In genomic region chr10:113739577-113739976, GRCh38 we compare ENCODE assay signal across 23 cellular contexts. TPM values are rescaled to one million over a fixed set of nuclear protein-coding genes. Genes with fewer than 3 reads are reported as not detected.
A peak's percentile ranks its signal among the peaks of the same experiment; 100 is the strongest.
DNase-seq lines count a peak whose midpoint lies in the region; ATAC-seq, FAIRE-seq and TF ChIP-seq lines count a peak whose summit lies in the region.
"Had no signal": no experiment of that assay in that cellular context is flagged by ENCODE, and none has a peak within 500 bp of the region (broad histone marks: within the 10 kb centered on the region; RNA-seq: fewer than 3 reads in every experiment).

No MANE protein-coding gene starts in this region.

- H3K9me3 ChIP-seq in HepG2 (ENCODE audit: low read length) (no peaks in the 10 kb centered on the region), right lobe of liver (no peaks in the 10 kb centered on the region), body of pancreas (no peaks in the 10 kb centered on the region), pancreas (no peaks in the 10 kb centered on the region), PC-9 (ENCODE audit: insufficient read depth, low read depth) (no peaks in the 10 kb centered on the region), colonic mucosa (no peaks in the 10 kb centered on the region)
- H3K9me3 ChIP-seq: BLaER1, Caco-2, HAP-1 had no signal

- no peaks in the 10 kb centered on the region for H3F3A ChIP-seq in PC-9 (ENCODE audit: insufficient read depth, low read depth)

- TF ChIP-seq CTCF in HepG2 (CRISPR knock-in tag; IDR thresholded peaks at IDR 0.05) (no peak), right lobe of liver (IDR thresholded peaks at IDR 0.05) (no peak), body of pancreas (IDR thresholded peaks at IDR 0.05) (no peak), pancreas (IDR thresholded peaks at IDR 0.05) (no peak), PC-9 (conservative IDR thresholded peaks at IDR 0.05) (no peak), colonic mucosa (IDR thresholded peaks at IDR 0.05) (no peak)

- no peaks in the 10 kb centered on the region for H4K20me1 ChIP-seq in HepG2 (ENCODE audit: insufficient read depth, low read length)
- H4K20me1 ChIP-seq in PC-9 (ENCODE audit: insufficient read depth), result no peaks in the 10 kb centered on the region
- H4K20me1 ChIP-seq: BLaER1 had no signal

- H3K27me3 ChIP-seq in HepG2 (ENCODE audit: control insufficient read depth in 1 of 2, insufficient read depth in 2 of 2, low read length in 2 of 2) (no peaks in the 10 kb centered on the region), right lobe of liver (no peaks in the 10 kb centered on the region), body of pancreas (no peaks in the 10 kb centered on the region), pancreas (no peaks in the 10 kb centered on the region), H7 (ENCODE audit: control insufficient read depth, insufficient read depth, low read length) (no peaks in the 10 kb centered on the region), PC-9 (ENCODE audit: insufficient read depth, low read depth) (no peaks in the 10 kb centered on the region), colonic mucosa (no peaks in the 10 kb centered on the region)
- H3K27me3 ChIP-seq: BLaER1 had no signal

- no peak overlapping the region for H3K4me2 ChIP-seq in HepG2 (ENCODE audit: low read depth, low read length)
- H3K4me2 ChIP-seq in PC-9, result no peak overlapping the region
- H3K4me2 ChIP-seq: BLaER1, GM23338 had no signal

- FAIRE-seq in HepG2 (lab: Jason Lieb, UNC), result no peak
- FAIRE-seq in pancreas (lab: Jason Lieb, UNC), result no peak
- FAIRE-seq: A204.1, G401.6, GM12892, GM19239 had no signal

- H3K27ac ChIP-seq in HepG2 (ENCODE audit: extremely low read length, insufficient read depth, low read length) (no peak overlapping the region), right lobe of liver (no peak overlapping the region), body of pancreas (peak overlapping the region; percentile 60 to 83 (median 74)), pancreas (peak overlapping the region; percentile 49 to 69 (median 64)), PC-9 (no peak overlapping the region), colonic mucosa (no peak overlapping the region)
- H3K27ac ChIP-seq: 22Rv1, BLaER1, C4-2B had no signal

- POLR2A ChIA-PET in HepG2 (lab: Yijun Ruan, JAX), result no interaction called here
- POLR2A ChIA-PET in PC-9 (lab: Charles Lee; ENCODE audit: unreplicated experiment), result no interaction called here

- no peaks in the 10 kb centered on the region for H3K36me3 ChIP-seq in HepG2 (replicated peaks in 1 of 2; ENCODE audit: control insufficient read depth in 1 of 2, insufficient read depth in 2 of 2, low read length in 2 of 2)
- no peaks in the 10 kb centered on the region for H3K36me3 ChIP-seq in right lobe of liver
- no peaks in the 10 kb centered on the region for H3K36me3 ChIP-seq in body of pancreas (replicated peaks in 1 of 2; ENCODE audit: insufficient read depth in 1 of 2, low read depth in 2 of 2)
- H3K36me3 ChIP-seq in pancreas, result no peaks in the 10 kb centered on the region
- no peaks in the 10 kb centered on the region for H3K36me3 ChIP-seq in H7 (replicated peaks; ENCODE audit: control insufficient read depth, insufficient read depth, low read length)
- H3K36me3 ChIP-seq in PC-9 (ENCODE audit: low read depth), result no peaks in the 10 kb centered on the region
- no peaks in the 10 kb centered on the region for H3K36me3 ChIP-seq in colonic mucosa
- H3K36me3 ChIP-seq: BLaER1, HAP-1 had no signal

- TF ChIP-seq POLR2A in HepG2 (IDR thresholded peaks at IDR 0.05; ENCODE audit: insufficient read depth in 1 of 2, low read depth in 2 of 2, low read length in 2 of 2) (no peak), right lobe of liver (IDR thresholded peaks at IDR 0.05) (no peak), body of pancreas (IDR thresholded peaks at IDR 0.05) (no peak)

- H2AFZ ChIP-seq in HepG2 (ENCODE audit: low read length) (no peak overlapping the region), PC-9 (no peak overlapping the region)
- H2AFZ ChIP-seq: GM23338 had no signal

- no peak overlapping the region for H3K9ac ChIP-seq in HepG2 (ENCODE audit: insufficient read depth, low read depth, low read length)
- H3K9ac ChIP-seq in colonic mucosa (ENCODE audit: low read depth in 2 of 2, low read length in 2 of 2), result no peak overlapping the region
- H3K9ac ChIP-seq: BLaER1 had no signal

- intact Hi-C loops in HepG2 (cut with micrococcal nuclease; ENCODE audit: unreplicated experiment) (no loop called here), right lobe of liver (cut with DNase I) (no loop called here), body of pancreas (cut with DNase I) (no loop called here), pancreas (cut with DNase I) (no loop called here), PC-9 (cut with micrococcal nuclease; ENCODE audit: unreplicated experiment) (no loop called here), colonic mucosa (cut with DNase I) (loop anchor here (5.0 kb wide), 1 partner anchor 38 kb away; no protein-coding TSS in a partner anchor)

- CTCF ChIA-PET in HepG2 (lab: Yijun Ruan, JAX; ENCODE audit: low intra/inter-chr PET ratio, low total read pairs) (no interaction called here), PC-9 (lab: Charles Lee) (no interaction called here)

- TF ChIP-seq EP300 in HepG2 (IDR thresholded peaks at IDR 0.05; ENCODE audit: low read depth in 2 of 2, low read length in 2 of 2), result no peak
- no peak for TF ChIP-seq EP300 in HepG2 (CRISPR knock-in tag; IDR thresholded peaks at IDR 0.05; ENCODE audit: borderline replicate concordance)

- BruUV-seq in HepG2 (replicated peaks; lab: Mats Ljungman, UMichigan) (no TSS peak), PC-9 (replicated peaks; lab: Mats Ljungman, UMichigan) (no TSS peak)

- no peak for DNase-seq in HepG2 (ENCODE audit: low spot score)
- no peak for DNase-seq in right lobe of liver
- DNase-seq in body of pancreas, result no peak
- DNase-seq in pancreas, result no peak
- no peak for DNase-seq in H7
- DNase-seq in PC-9, result no peak
- DNase-seq in colonic mucosa, result no peak
- DNase-seq: Caco-2; CD4-positive, CD25-positive, alpha-beta regulatory T cell; CD8-positive, alpha-beta T cell; DMS153; DND-41 had no signal

- H3K9me2 ChIP-seq in PC-9 (ENCODE audit: insufficient read depth), result no peaks in the 10 kb centered on the region

- no peak overlapping the region for H3K4me3 ChIP-seq in HepG2 (replicated peaks in 1 of 3; ENCODE audit: insufficient read depth in 1 of 3, low read depth in 2 of 3, low read length in 3 of 3)
- no peak overlapping the region for H3K4me3 ChIP-seq in right lobe of liver
- H3K4me3 ChIP-seq in body of pancreas, result no peak overlapping the region
- H3K4me3 ChIP-seq in pancreas, result no peak overlapping the region
- no peak overlapping the region for H3K4me3 ChIP-seq in H7 (ENCODE audit: insufficient read depth, low read depth, low read length)
- no peak overlapping the region for H3K4me3 ChIP-seq in PC-9
- no peak overlapping the region for H3K4me3 ChIP-seq in colonic mucosa
- H3K4me3 ChIP-seq: BLaER1, GM23338, HAP-1 had no signal

- in situ Hi-C loops in HepG2 (cut with HindIII; ENCODE audit: extremely low pct_ligation_motif_present, low pct_unique_long_range_greater_than_20kb), result no loop called here

- no peak for TF ChIP-seq RAD21 in HepG2 (CRISPR knock-in tag; IDR thresholded peaks at IDR 0.05)

- H3K79me2 ChIP-seq in HepG2 (ENCODE audit: insufficient read depth, low read length) (no peaks in the 10 kb centered on the region), PC-9 (ENCODE audit: low read depth) (no peaks in the 10 kb centered on the region)

- H3K4me1 ChIP-seq in HepG2 (ENCODE audit: insufficient read depth, low read length), result peaks cover 7% of the 10 kb centered on the region; the same call in 1 of the 2 replicates
- no peaks in the 10 kb centered on the region for H3K4me1 ChIP-seq in right lobe of liver
- H3K4me1 ChIP-seq in body of pancreas, result peaks cover 23% of the 10 kb centered on the region
- peaks cover 6 to 12% (median 9%) of the 10 kb centered on the region in 3 donors for H3K4me1 ChIP-seq in pancreas
- H3K4me1 ChIP-seq in PC-9 (replicated peaks; ENCODE audit: insufficient read depth), result no peaks in the 10 kb centered on the region
- H3K4me1 ChIP-seq in colonic mucosa, result no peaks in the 10 kb centered on the region
- H3K4me1 ChIP-seq: BLaER1 had no signal

- 21% methylated on average over 3 of the region's 3 CpGs for WGBS in HepG2 (ENCODE audit: low lambda C conversion rate)
- WGBS in right lobe of liver (ENCODE audit: insufficient coverage, low coverage, low lambda C conversion rate, missing lambda C conversion rate), result 59% methylated on average over 3 of the region's 3 CpGs
- WGBS in body of pancreas, 2 donors, result 53 to 66% methylated on average over 3 of the region's 3 CpGs
- 49 to 51% methylated on average over 3 of the region's 3 CpGs for WGBS in pancreas, 2 donors

- ATAC-seq in HepG2, result no peak
- no peak for ATAC-seq in right lobe of liver
- ATAC-seq in body of pancreas, result peak; percentile 14
- ATAC-seq in pancreas, result peak in 2 of 4 donors; percentile 20 to 30
- ATAC-seq: CD8-positive, alpha-beta T cell; GM23338 had no signal

RNA-seq across cellular contexts. Expression of gene PLEKHS1, which starts 11.9 kb away (rescaled TPM):
- not detected in 2 replicates for total RNA-seq in HepG2 (2016; rRNA removed; fragmentation: Illumina TruSeq; extraction: Trizol)
- not detected in 2 replicates for total RNA-seq in HepG2 (2016; cell fraction: cytosol; rRNA removed; fragmentation: Illumina TruSeq; extraction: Trizol; ENCODE audit: low read depth)
- total RNA-seq in HepG2 (2016; cell fraction: insoluble cytoplasmic fraction; rRNA removed; fragmentation: Illumina TruSeq; extraction: Trizol), result not detected in 2 replicates
- not detected in 2 replicates for total RNA-seq in HepG2 (2016; cell fraction: membrane; rRNA removed; fragmentation: Illumina TruSeq; extraction: Trizol)
- not detected in 2 replicates for total RNA-seq in HepG2 (2016; cell fraction: nucleus; rRNA removed; fragmentation: Illumina TruSeq; extraction: Trizol)
- not detected in 2 replicates for polyA plus RNA-seq in HepG2 (2011; rRNA removed)
- not detected in 2 replicates for polyA plus RNA-seq in HepG2 (2011; cell fraction: cytosol; rRNA removed)
- 0.06 TPM in 1 of 2 replicates, not detected in the other for polyA plus RNA-seq in HepG2 (2011; cell fraction: nucleus; rRNA removed)
- polyA plus RNA-seq in HepG2 (2012), result 0.04 TPM in 1 of 2 replicates, not detected in the other
- polyA plus RNA-seq in HepG2 (2016; cell fraction: cytosol; fragmentation: Illumina TruSeq; extraction: Trizol; ENCODE audit: low read depth), result not detected in 2 replicates
- not detected in 2 replicates for polyA plus RNA-seq in HepG2 (2016; cell fraction: insoluble cytoplasmic fraction; fragmentation: Illumina TruSeq; extraction: Trizol; ENCODE audit: low read depth)
- polyA plus RNA-seq in HepG2 (2016; cell fraction: membrane; fragmentation: Illumina TruSeq; extraction: Trizol; ENCODE audit: low read depth), result not detected in 2 replicates
- 0.13 and 0.29 TPM in 2 replicates for polyA plus RNA-seq in HepG2 (2016; cell fraction: nucleus; fragmentation: Illumina TruSeq; extraction: Trizol; ENCODE audit: insufficient read depth, low read depth)
- polyA minus RNA-seq in HepG2 (2011; rRNA and poly(A)+ RNA removed; ENCODE audit: low replicate concordance), result not detected in 2 replicates
- not detected in 2 replicates for polyA minus RNA-seq in HepG2 (2011; cell fraction: cytosol; rRNA and poly(A)+ RNA removed)
- polyA minus RNA-seq in HepG2 (2011; cell fraction: nucleus; rRNA and poly(A)+ RNA removed), result not detected in 2 replicates
- not detected for total RNA-seq in right lobe of liver
- total RNA-seq in body of pancreas, result 1 to 10 TPM; 6.2 to 7.6 TPM
- 10 to 100 TPM in 4 of 6 donors, 1 to 10 TPM in 2; 6.0 to 28.2 (median 13.1) TPM for total RNA-seq in pancreas
- 10 to 100 TPM; 17.2 to 44.6 TPM for polyA plus RNA-seq in pancreas
- not detected in 2 replicates for total RNA-seq in H7 (2014; rRNA removed; shearing (Covaris generic))
- 2.9 and 4.9 TPM in 2 replicates for total RNA-seq in PC-9 (2021)
- total RNA-seq in colonic mucosa, result 10 to 100 TPM in 1 of 2 donors, under 1 TPM in 1; 0.84 to 13.3 TPM
- total RNA-seq: B cell; Caco-2; CD8-positive, alpha-beta T cell; GM23338 had no signal
- polyA plus RNA-seq: AG04450; CD4-positive, CD25-positive, alpha-beta regulatory T cell; GM23338 had no signal

RNA-seq across cellular contexts. Expression of gene CASP7, which starts 59.9 kb away (rescaled TPM):
- total RNA-seq in HepG2 (2016; rRNA removed; fragmentation: Illumina TruSeq; extraction: Trizol) (39.3 and 64.6 TPM in 2 replicates), right lobe of liver (10 to 100 TPM in 5 of 6 experiments, 1 to 10 TPM in 1; 9.5 to 24.7 (median 12.4) TPM), body of pancreas (10 to 100 TPM; 11.2 to 23.1 TPM), pancreas (10 to 100 TPM in 5 of 6 donors, 1 to 10 TPM in 1; 7.0 to 28.7 (median 15.1) TPM), PC-9 (2021) (14.0 and 14.8 TPM in 2 replicates), colonic mucosa (100 to 1,000 TPM in 1 of 2 donors, 10 to 100 TPM in 1; 76.9 to 139 TPM)
- 4.5 and 5.7 TPM in 2 replicates for total RNA-seq in HepG2 (2016; cell fraction: cytosol; rRNA removed; fragmentation: Illumina TruSeq; extraction: Trizol; ENCODE audit: low read depth)
- 42.2 and 60.7 TPM in 2 replicates for total RNA-seq in HepG2 (2016; cell fraction: insoluble cytoplasmic fraction; rRNA removed; fragmentation: Illumina TruSeq; extraction: Trizol)
- 17.0 and 19.0 TPM in 2 replicates for total RNA-seq in HepG2 (2016; cell fraction: membrane; rRNA removed; fragmentation: Illumina TruSeq; extraction: Trizol)
- total RNA-seq in HepG2 (2016; cell fraction: nucleus; rRNA removed; fragmentation: Illumina TruSeq; extraction: Trizol), result 17.3 and 20.2 TPM in 2 replicates
- polyA plus RNA-seq in HepG2 (2011; rRNA removed) (11.9 and 12.2 TPM in 2 replicates), pancreas (10 to 100 TPM in 1 of 2 donors, 1 to 10 TPM in 1; 9.4 to 15.1 TPM)
- 7.9 and 10.9 TPM in 2 replicates for polyA plus RNA-seq in HepG2 (2011; cell fraction: cytosol; rRNA removed)
- 5.8 and 6.8 TPM in 2 replicates for polyA plus RNA-seq in HepG2 (2011; cell fraction: nucleus; rRNA removed)
- 12.5 and 15.5 TPM in 2 replicates for polyA plus RNA-seq in HepG2 (2012)
- polyA plus RNA-seq in HepG2 (2016; cell fraction: cytosol; fragmentation: Illumina TruSeq; extraction: Trizol; ENCODE audit: low read depth), result 2.1 and 2.3 TPM in 2 replicates
- polyA plus RNA-seq in HepG2 (2016; cell fraction: insoluble cytoplasmic fraction; fragmentation: Illumina TruSeq; extraction: Trizol; ENCODE audit: low read depth), result 53.0 and 56.5 TPM in 2 replicates
- 9.0 and 9.3 TPM in 2 replicates for polyA plus RNA-seq in HepG2 (2016; cell fraction: membrane; fragmentation: Illumina TruSeq; extraction: Trizol; ENCODE audit: low read depth)
- polyA plus RNA-seq in HepG2 (2016; cell fraction: nucleus; fragmentation: Illumina TruSeq; extraction: Trizol; ENCODE audit: insufficient read depth, low read depth), result 25.8 and 29.0 TPM in 2 replicates
- 5.1 and 13.5 TPM in 2 replicates for polyA minus RNA-seq in HepG2 (2011; rRNA and poly(A)+ RNA removed; ENCODE audit: low replicate concordance)
- 9.8 and 11.6 TPM in 2 replicates for polyA minus RNA-seq in HepG2 (2011; cell fraction: cytosol; rRNA and poly(A)+ RNA removed)
- 10.3 and 10.8 TPM in 2 replicates for polyA minus RNA-seq in HepG2 (2011; cell fraction: nucleus; rRNA and poly(A)+ RNA removed)
- 4.9 and 6.9 TPM in 2 replicates for total RNA-seq in H7 (2014; rRNA removed; shearing (Covaris generic))

Comparison
In these comparisons a context has a peak if more than half of its experiments do, and no peak if none do; other contexts are left out.
1. H3K27ac ChIP-seq: peak in body of pancreas (4 of 4) and pancreas (4 of 4); none in HepG2 (single experiment), right lobe of liver (0 of 3), PC-9 (single experiment) and colonic mucosa (single experiment).